ENCODE assay signal across 22 cellular contexts in genomic region chr12:132873724-132874123, GRCh38. TPM values are rescaled to one million over a fixed set of nuclear protein-coding genes. Genes with fewer than 3 reads are reported as not detected.
DNase-seq lines count a peak whose midpoint lies in the region; ATAC-seq, FAIRE-seq and TF ChIP-seq lines count a peak whose summit lies in the region.
"Had no signal": no experiment of that assay in that cellular context is flagged by ENCODE, and none has a peak within 500 bp of the region (broad histone marks: within the 10 kb centered on the region; RNA-seq: fewer than 3 reads in every experiment).

No MANE protein-coding gene starts in this region.

- no peaks in the 10 kb centered on the region for H3K4me1 ChIP-seq in smooth muscle cell (ENCODE audit: low read depth)
- H3K4me1 ChIP-seq: HAP-1 had no signal

- peak; percentile 40 for FAIRE-seq in bronchial epithelial cell (lab: Jason Lieb, UNC)

- no peak for TF ChIP-seq CTCF in activated CD8-positive, alpha-beta T cell treated with anti-CD3 and anti-CD28 coated beads for 36 hours (IDR thresholded peaks at IDR 0.05)
- no peak for TF ChIP-seq CTCF in bronchial epithelial cell (IDR thresholded peaks at IDR 0.05; ENCODE audit: insufficient read depth, low read length, severe bottlenecking)
- TF ChIP-seq CTCF in smooth muscle cell (IDR thresholded peaks at IDR 0.05; ENCODE audit: borderline replicate concordance, insufficient read depth, poor library complexity, severe bottlenecking), result no peak

- CTCF ChIA-PET in activated CD8-positive, alpha-beta T cell treated with anti-CD3 and anti-CD28 coated beads for 36 hours (lab: Charles Lee), result interaction anchor here (0.7 to 1.6 kb wide), 3 partner anchors 32 to 113 kb away, joined by 3 to 4 read pairs (median 4); no protein-coding TSS in a partner anchor

- peak overlapping the region; percentile 71 for H3K4me3 Mint-ChIP-seq in activated naive CD4-positive, alpha-beta T cell treated with anti-CD3 and anti-CD28 coated beads, Interleukin-2, amount 50 U/mL, for 24 hours
- no peak overlapping the region for H3K4me3 Mint-ChIP-seq in activated CD8-positive, alpha-beta T cell treated with anti-CD3 and anti-CD28 coated beads for 36 hours
- peak overlapping the region; percentile 48 for H3K4me3 Mint-ChIP-seq in stimulated activated naive CD8-positive, alpha-beta T cell treated with anti-CD3 and anti-CD28 coated beads, Interleukin-15, Interleukin-2, amounts not matched to agents 100 ng/mL and 50 ng/mL, for 24 hours

- peak; percentile 60 for ATAC-seq in activated CD8-positive, alpha-beta T cell treated with anti-CD3 and anti-CD28 coated beads for 36 hours
- ATAC-seq in HG03457 (IDR thresholded peaks at IDR 0.05; ENCODE audit: unreplicated experiment) (no peak), GM18498 (IDR thresholded peaks at IDR 0.05; ENCODE audit: unreplicated experiment) (no peak)
- ATAC-seq: SK-N-SH treated with all-trans-retinoic acid at 6 μM for 48 hours had no signal

- H3K9me3 ChIP-seq in smooth muscle cell (replicated peaks; ENCODE audit: low read depth), result no peaks in the 10 kb centered on the region
- H3K9me3 ChIP-seq: HAP-1 had no signal

- no peak overlapping the region for H2AFZ ChIP-seq in smooth muscle cell (ENCODE audit: low read depth)

- peaks cover 9% of the 10 kb centered on the region for H3K36me3 Mint-ChIP-seq in activated naive CD4-positive, alpha-beta T cell treated with anti-CD3 and anti-CD28 coated beads, Interleukin-2, amount 50 U/mL, for 24 hours
- peaks cover 44% of the 10 kb centered on the region for H3K36me3 Mint-ChIP-seq in activated CD8-positive, alpha-beta T cell treated with anti-CD3 and anti-CD28 coated beads for 36 hours (ENCODE audit: low read depth)
- H3K36me3 Mint-ChIP-seq in stimulated activated naive CD8-positive, alpha-beta T cell treated with anti-CD3 and anti-CD28 coated beads, Interleukin-15, Interleukin-2, amounts not matched to agents 100 ng/mL and 50 ng/mL, for 24 hours (ENCODE audit: low read depth), result peaks cover 48% of the 10 kb centered on the region

- H3K27me3 Mint-ChIP-seq in activated naive CD4-positive, alpha-beta T cell treated with anti-CD3 and anti-CD28 coated beads, Interleukin-2, amount 50 U/mL, for 24 hours, result no peaks in the 10 kb centered on the region
- no peaks in the 10 kb centered on the region for H3K27me3 Mint-ChIP-seq in activated CD8-positive, alpha-beta T cell treated with anti-CD3 and anti-CD28 coated beads for 36 hours
- H3K27me3 Mint-ChIP-seq in stimulated activated naive CD8-positive, alpha-beta T cell treated with anti-CD3 and anti-CD28 coated beads, Interleukin-15, Interleukin-2, amounts not matched to agents 100 ng/mL and 50 ng/mL, for 24 hours, result no peaks in the 10 kb centered on the region

- peaks cover 24% of the 10 kb centered on the region for H3K36me3 ChIP-seq in bronchial epithelial cell (ENCODE audit: control insufficient read depth, insufficient read depth, low read length)
- peaks cover 17% of the 10 kb centered on the region for H3K36me3 ChIP-seq in smooth muscle cell (ENCODE audit: low read depth)
- H3K36me3 ChIP-seq: HAP-1 had no signal

- 95% methylated on average over 10 of the region's 10 CpGs for WGBS in smooth muscle cell (ENCODE audit: low lambda C conversion rate)

- intact Hi-C loops in activated CD8-positive, alpha-beta T cell treated with anti-CD3 and anti-CD28 coated beads for 36 hours (cut with micrococcal nuclease), result no loop called here

- POLR2A ChIA-PET in activated CD8-positive, alpha-beta T cell treated with anti-CD3 and anti-CD28 coated beads for 36 hours (lab: Charles Lee), result interaction anchor here (1.3 to 2.0 kb wide), 4 partner anchors 9 to 43 kb away, joined by 3 to 10 read pairs (median 4); no protein-coding TSS in a partner anchor

- H3K9me3 Mint-ChIP-seq in activated naive CD4-positive, alpha-beta T cell treated with anti-CD3 and anti-CD28 coated beads, Interleukin-2, amount 50 U/mL, for 24 hours, result no peaks in the 10 kb centered on the region
- no peaks in the 10 kb centered on the region for H3K9me3 Mint-ChIP-seq in activated CD8-positive, alpha-beta T cell treated with anti-CD3 and anti-CD28 coated beads for 36 hours
- no peaks in the 10 kb centered on the region for H3K9me3 Mint-ChIP-seq in stimulated activated naive CD8-positive, alpha-beta T cell treated with anti-CD3 and anti-CD28 coated beads, Interleukin-15, Interleukin-2, amounts not matched to agents 100 ng/mL and 50 ng/mL, for 24 hours

- H3K79me2 ChIP-seq in smooth muscle cell (ENCODE audit: low read depth), result peaks cover 20% of the 10 kb centered on the region

- no peak overlapping the region for H3K9ac ChIP-seq in smooth muscle cell (ENCODE audit: low read depth)

- peak overlapping the region; percentile 51 for H3K27ac Mint-ChIP-seq in activated naive CD4-positive, alpha-beta T cell treated with anti-CD3 and anti-CD28 coated beads, Interleukin-2, amount 50 U/mL, for 24 hours
- H3K27ac Mint-ChIP-seq in activated CD8-positive, alpha-beta T cell treated with anti-CD3 and anti-CD28 coated beads for 36 hours, result peak overlapping the region; percentile 36
- H3K27ac Mint-ChIP-seq in stimulated activated naive CD8-positive, alpha-beta T cell treated with anti-CD3 and anti-CD28 coated beads, Interleukin-15, Interleukin-2, amounts not matched to agents 100 ng/mL and 50 ng/mL, for 24 hours, result peak overlapping the region; percentile 52

- no peak overlapping the region for H3K4me3 ChIP-seq in bronchial epithelial cell (ENCODE audit: low read depth, low read length)
- H3K4me3 ChIP-seq in smooth muscle cell, result no peak overlapping the region
- H3K4me3 ChIP-seq: cardiac muscle cell, HAP-1, lung had no signal

- H3K4me1 Mint-ChIP-seq in activated naive CD4-positive, alpha-beta T cell treated with anti-CD3 and anti-CD28 coated beads, Interleukin-2, amount 50 U/mL, for 24 hours, result peaks cover 18% of the 10 kb centered on the region
- H3K4me1 Mint-ChIP-seq in activated CD8-positive, alpha-beta T cell treated with anti-CD3 and anti-CD28 coated beads for 36 hours (ENCODE audit: low read depth), result peaks cover 25% of the 10 kb centered on the region
- H3K4me1 Mint-ChIP-seq in stimulated activated naive CD8-positive, alpha-beta T cell treated with anti-CD3 and anti-CD28 coated beads, Interleukin-15, Interleukin-2, amounts not matched to agents 100 ng/mL and 50 ng/mL, for 24 hours (ENCODE audit: low read depth), result peaks cover 22% of the 10 kb centered on the region

- H3K27me3 ChIP-seq in bronchial epithelial cell (ENCODE audit: control insufficient read depth, insufficient read depth, low read length) (no peaks in the 10 kb centered on the region), smooth muscle cell (ENCODE audit: low read depth) (no peaks in the 10 kb centered on the region)
- H3K27me3 ChIP-seq: cardiac muscle cell, neutrophil had no signal

- H3K27ac ChIP-seq in smooth muscle cell (ENCODE audit: low read depth), result no peak overlapping the region
- H3K27ac ChIP-seq: cardiac muscle cell, neutrophil had no signal

- no peak overlapping the region for H3K4me2 ChIP-seq in smooth muscle cell

- H3F3A ChIP-seq in smooth muscle cell (ENCODE audit: low read depth), result no peaks in the 10 kb centered on the region

- H4K20me1 ChIP-seq in smooth muscle cell (ENCODE audit: low read depth), result peaks cover 4% of the 10 kb centered on the region

- DNase-seq in activated naive CD4-positive, alpha-beta T cell (lab: John Stamatoyannopoulos, UW), result no peak
- DNase-seq in activated CD8-positive, alpha-beta T cell treated with anti-CD3 and anti-CD28 coated beads for 36 hours, result peak; percentile 52
- DNase-seq in bronchial epithelial cell (ENCODE audit: low read depth) (no peak), smooth muscle cell (lab: John Stamatoyannopoulos, UW; ENCODE audit: unreplicated experiment) (no peak)
- DNase-seq: activated CD4-positive, CD25-positive, alpha-beta regulatory T cell treated with anti-CD3 and anti-CD28 coated beads, Interleukin-2, amount 50 U/mL, for 72 hours; amygdala; cortex of kidney; DMS79; NCI-H146; NCI-H2171; NCI-H526 treated with DMSO at 0.1 percent for 48 hours; stimulated activated CD4-positive, alpha-beta T cell treated with anti-CD3 and anti-CD28 coated beads, Interleukin-2, amount 100 ng/mL, for 48 hours; trophoblast cell had no signal

RNA-seq across cellular contexts. Expression of gene CHFR, which starts 13.7 kb away (rescaled TPM):
- 10 to 100 TPM; 40.5 to 51.2 TPM for total RNA-seq in activated CD8-positive, alpha-beta T cell treated with anti-CD3 and anti-CD28 coated beads for 36 hours
- total RNA-seq in bronchial epithelial cell, result 33.4 and 43.4 TPM in 2 replicates
- 24.0 and 27.5 TPM in 2 replicates for total RNA-seq in smooth muscle cell
- polyA plus RNA-seq in smooth muscle cell, result 24.0 and 26.2 TPM in 2 replicates

RNA-seq across cellular contexts. Expression of gene GOLGA3, which starts 45.1 kb away (rescaled TPM):
- total RNA-seq in activated CD8-positive, alpha-beta T cell treated with anti-CD3 and anti-CD28 coated beads for 36 hours, result 10 to 100 TPM; 52.2 to 55.6 TPM
- total RNA-seq in bronchial epithelial cell, result 102 and 134 TPM in 2 replicates
- total RNA-seq in smooth muscle cell, result 34.5 and 60.1 TPM in 2 replicates
- 25.1 and 53.1 TPM in 2 replicates for polyA plus RNA-seq in smooth muscle cell
